In the genomic region with DNA sequence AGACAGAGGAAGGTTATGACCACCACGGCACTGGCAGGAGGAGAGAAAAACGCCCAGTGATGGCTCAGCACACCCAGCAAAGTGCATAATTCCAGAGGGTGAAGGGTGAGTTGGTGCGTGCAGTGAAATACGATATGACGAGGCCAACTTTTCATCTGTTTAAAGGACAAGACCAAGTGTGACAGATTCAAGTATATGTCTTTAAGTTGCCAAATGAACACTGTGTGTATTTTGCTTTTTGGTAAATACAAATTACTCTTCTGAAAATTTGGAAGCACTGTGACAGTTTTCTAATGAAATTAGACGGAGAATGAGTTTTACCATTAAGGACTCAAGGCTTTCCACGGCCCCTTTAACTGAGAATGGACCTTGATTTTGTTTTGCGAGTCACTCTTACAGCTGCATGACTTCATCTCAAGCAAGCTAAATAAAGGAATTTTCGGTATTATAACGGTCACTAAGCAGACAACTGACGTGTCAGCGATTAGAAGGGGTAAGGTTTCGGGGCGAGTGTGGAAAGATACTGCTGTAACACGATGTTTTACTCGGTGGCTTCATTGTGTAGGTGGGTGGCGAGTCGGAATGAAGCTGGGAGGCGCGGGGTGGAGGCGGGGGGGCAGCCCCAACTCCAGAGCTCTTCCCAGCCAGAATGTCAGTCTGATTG, we compare ENCODE assay signal across 12 cellular contexts. TPM values are rescaled to one million over a fixed set of nuclear protein-coding genes. Genes with fewer than 3 reads are reported as not detected.
A peak's percentile ranks its signal among the peaks of the same experiment; 100 is the strongest.
DNase-seq lines count a peak whose midpoint lies in the region; ATAC-seq and TF ChIP-seq lines count a peak whose summit lies in the region.
"Had no signal": no experiment of that assay in that cellular context is flagged by ENCODE, and none has a peak within 500 bp of the region (broad histone marks: within the 10 kb centered on the region; RNA-seq: fewer than 3 reads in every experiment).

No MANE protein-coding gene starts in this region.

- H3K9me3 Mint-ChIP-seq in neural progenitor cell, result peaks cover 49% of the 10 kb centered on the region
- no peaks in the 10 kb centered on the region for H3K9me3 Mint-ChIP-seq in naive thymus-derived CD8-positive, alpha-beta T cell

- peaks cover 21% of the 10 kb centered on the region for H3F3A ChIP-seq in neural progenitor cell (ENCODE audit: low read depth)

- ATAC-seq in right lobe of liver (no peak), GM18909 (IDR thresholded peaks at IDR 0.05; ENCODE audit: poor library complexity, unreplicated experiment) (no peak)
- ATAC-seq in naive thymus-derived CD8-positive, alpha-beta T cell, result no peak
- ATAC-seq: activated CD4-positive, CD25-positive, alpha-beta regulatory T cell treated with anti-CD3 and anti-CD28 coated beads, Interleukin-2, amount 50 U/mL, for 24 hours had no signal

- no peak overlapping the region for H3K4me3 Mint-ChIP-seq in neural progenitor cell
- no peak overlapping the region for H3K4me3 Mint-ChIP-seq in naive thymus-derived CD8-positive, alpha-beta T cell
- H3K4me3 Mint-ChIP-seq: IgD-negative memory B cell had no signal

- peaks cover 0 to 2% (median 0%) of the 10 kb centered on the region in 4 donors for H3K36me3 ChIP-seq in liver (ENCODE audit: control insufficient read depth in 4 of 4, insufficient read depth in 3 of 4, low read depth in 1 of 4, low read length in 3 of 4)
- H3K36me3 ChIP-seq in right lobe of liver, result no peaks in the 10 kb centered on the region
- H3K36me3 ChIP-seq in neural progenitor cell, result no peaks in the 10 kb centered on the region

- TF ChIP-seq CTCF in liver (IDR thresholded peaks at IDR 0.05; ENCODE audit: low read depth, low read length, missing input control) (no peak), right lobe of liver (IDR thresholded peaks at IDR 0.05) (no peak), fibroblast of pulmonary artery (IDR thresholded peaks at IDR 0.05; ENCODE audit: low read length, missing control alignments) (no peak), neural progenitor cell (IDR thresholded peaks at IDR 0.05) (no peak)

- H3K4me3 ChIP-seq in liver (ENCODE audit: low read depth in 1 of 3, low read length in 3 of 3) (no peak overlapping the region), right lobe of liver (no peak overlapping the region), fibroblast of pulmonary artery (replicated peaks; ENCODE audit: low read depth, low read length) (peak overlapping the region; percentile 18), neural progenitor cell (no peak overlapping the region)

- no peaks in the 10 kb centered on the region for H4K20me1 ChIP-seq in neural progenitor cell (ENCODE audit: low read depth)

- H3K27ac ChIP-seq in liver (ENCODE audit: low read depth in 1 of 2, low read length in 2 of 2) (peak overlapping the region; percentile 10 to 46), right lobe of liver (no peak overlapping the region), neural progenitor cell (peak overlapping the region; percentile 77)

- POLR2A ChIA-PET in naive thymus-derived CD8-positive, alpha-beta T cell (lab: Charles Lee), result no interaction called here

- H3K9ac ChIP-seq in liver (ENCODE audit: low read depth in 1 of 2, low read length in 2 of 2), result no peak overlapping the region
- no peak overlapping the region for H3K9ac ChIP-seq in neural progenitor cell

- WGBS in liver, result 79% methylated on average over 21 of the region's 21 CpGs
- 70% methylated on average over 21 of the region's 21 CpGs for WGBS in right lobe of liver (ENCODE audit: insufficient coverage, low coverage, low lambda C conversion rate, missing lambda C conversion rate)

- H2AFZ ChIP-seq in neural progenitor cell (replicated peaks), result no peak overlapping the region

- H3K27ac Mint-ChIP-seq in neural progenitor cell, result no peak overlapping the region
- H3K27ac Mint-ChIP-seq in naive thymus-derived CD8-positive, alpha-beta T cell, result no peak overlapping the region
- H3K27ac Mint-ChIP-seq: IgD-negative memory B cell had no signal

- H3K79me2 ChIP-seq in neural progenitor cell (ENCODE audit: low read depth), result peaks cover 62% of the 10 kb centered on the region

- H3K4me1 Mint-ChIP-seq in neural progenitor cell, result peaks cover 18% of the 10 kb centered on the region
- H3K4me1 Mint-ChIP-seq in naive thymus-derived CD8-positive, alpha-beta T cell, result peaks cover 0 to 2% (median 0%) of the 10 kb centered on the region in 4 donors
- H3K4me1 Mint-ChIP-seq: IgD-negative memory B cell had no signal

- TF ChIP-seq RAD21 in liver (IDR thresholded peaks at IDR 0.05), result no peak

- intact Hi-C loops in right lobe of liver (cut with DNase I), result no loop called here

- TF ChIP-seq POLR2A in right lobe of liver (IDR thresholded peaks at IDR 0.05), result no peak

- peaks cover 2% of the 10 kb centered on the region for H3K27me3 Mint-ChIP-seq in neural progenitor cell (ENCODE audit: insufficient read depth, low read depth)
- peaks cover 22 to 62% (median 28%) of the 10 kb centered on the region in 5 donors for H3K27me3 Mint-ChIP-seq in naive thymus-derived CD8-positive, alpha-beta T cell

- DNase-seq in right lobe of liver (no peak), fibroblast of pulmonary artery (ENCODE audit: low read depth) (peak; percentile 64), neural progenitor cell (ENCODE audit: low spot score) (peak; percentile 39), NCI-H1930 (lab: John Stamatoyannopoulos, UW) (no peak)
- DNase-seq in naive thymus-derived CD8-positive, alpha-beta T cell, result no peak
- no peak for DNase-seq in activated effector memory CD4-positive, alpha-beta T cell treated with anti-CD3 and anti-CD28 coated beads, Interleukin-2, amount 50 U/mL, for 16 hours
- DNase-seq: ACHN, DMS53 had no signal

- H3K36me3 Mint-ChIP-seq in neural progenitor cell, result peaks cover 80% of the 10 kb centered on the region
- no peaks in the 10 kb centered on the region for H3K36me3 Mint-ChIP-seq in naive thymus-derived CD8-positive, alpha-beta T cell

- H3K4me1 ChIP-seq in liver (ENCODE audit: control insufficient read depth in 4 of 4, insufficient read depth in 4 of 4, low read length in 3 of 4) (no peaks in the 10 kb centered on the region), right lobe of liver (no peaks in the 10 kb centered on the region), neural progenitor cell (peaks cover 41% of the 10 kb centered on the region)

- H3K4me2 ChIP-seq in neural progenitor cell, result peak overlapping the region; percentile 32

- no peaks in the 10 kb centered on the region for H3K9me3 ChIP-seq in liver (ENCODE audit: control insufficient read depth in 4 of 4, low read length in 3 of 4)
- no peaks in the 10 kb centered on the region for H3K9me3 ChIP-seq in right lobe of liver
- no peaks in the 10 kb centered on the region for H3K9me3 ChIP-seq in neural progenitor cell (ENCODE audit: low read depth)

- H3K27me3 ChIP-seq in liver (ENCODE audit: control insufficient read depth in 4 of 4, insufficient read depth in 4 of 4, low read length in 3 of 4), result peaks cover 0 to 5% (median 0%) of the 10 kb centered on the region in 4 donors
- no peaks in the 10 kb centered on the region for H3K27me3 ChIP-seq in right lobe of liver
- no peaks in the 10 kb centered on the region for H3K27me3 ChIP-seq in neural progenitor cell

TF ChIP-seq in liver, 16 proteins besides CTCF, POLR2A, EP300 and RAD21:
- TF ChIP-seq HNF4G (IDR thresholded peaks at IDR 0.05), result no peak
- TF ChIP-seq RXRA (IDR thresholded peaks at IDR 0.05), result no peak
- TF ChIP-seq, protein P1, sequence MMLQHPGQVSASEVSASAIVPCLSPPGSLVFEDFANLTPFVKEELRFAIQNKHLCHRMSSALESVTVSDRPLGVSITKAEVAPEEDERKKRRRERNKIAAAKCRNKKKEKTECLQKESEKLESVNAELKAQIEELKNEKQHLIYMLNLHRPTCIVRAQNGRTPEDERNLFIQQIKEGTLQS (IDR thresholded peaks at IDR 0.05), result no peak
- no peak for TF ChIP-seq JUND (IDR thresholded peaks at IDR 0.05)
- TF ChIP-seq, protein P2, sequence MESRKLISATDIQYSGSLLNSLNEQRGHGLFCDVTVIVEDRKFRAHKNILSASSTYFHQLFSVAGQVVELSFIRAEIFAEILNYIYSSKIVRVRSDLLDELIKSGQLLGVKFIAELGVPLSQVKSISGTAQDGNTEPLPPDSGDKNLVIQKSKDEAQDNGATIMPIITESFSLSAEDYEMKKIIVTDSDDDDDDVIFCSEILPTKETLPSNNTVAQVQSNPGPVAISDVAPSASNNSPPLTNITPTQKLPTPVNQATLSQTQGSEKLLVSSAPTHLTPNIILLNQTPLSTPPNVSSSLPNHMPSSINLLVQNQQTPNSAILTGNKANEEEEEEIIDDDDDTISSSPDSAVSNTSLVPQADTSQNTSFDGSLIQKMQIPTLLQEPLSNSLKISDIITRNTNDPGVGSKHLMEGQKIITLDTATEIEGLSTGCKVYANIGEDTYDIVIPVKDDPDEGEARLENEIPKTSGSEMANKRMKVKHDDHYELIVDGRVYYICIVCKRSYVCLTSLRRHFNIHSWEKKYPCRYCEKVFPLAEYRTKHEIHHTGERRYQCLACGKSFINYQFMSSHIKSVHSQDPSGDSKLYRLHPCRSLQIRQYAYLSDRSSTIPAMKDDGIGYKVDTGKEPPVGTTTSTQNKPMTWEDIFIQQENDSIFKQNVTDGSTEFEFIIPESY (IDR thresholded peaks at IDR 0.05), result no peak
- TF ChIP-seq HNF4A (conservative IDR thresholded peaks at IDR 0.05), result no peak
- no peak for TF ChIP-seq GABPA (IDR thresholded peaks at IDR 0.05 in 1 of 2, conservative IDR thresholded peaks at IDR 0.05 in 1 of 2)
- TF ChIP-seq, protein P3, sequence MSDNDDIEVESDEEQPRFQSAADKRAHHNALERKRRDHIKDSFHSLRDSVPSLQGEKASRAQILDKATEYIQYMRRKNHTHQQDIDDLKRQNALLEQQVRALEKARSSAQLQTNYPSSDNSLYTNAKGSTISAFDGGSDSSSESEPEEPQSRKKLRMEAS (IDR thresholded peaks at IDR 0.05), result no peak
- TF ChIP-seq EGR1 (IDR thresholded peaks at IDR 0.05; ENCODE audit: low read depth in 2 of 2), result no peak

RNA-seq across cellular contexts. Expression of a gene that starts 22.8 kb away (rescaled TPM):
- total RNA-seq in liver, result 10 to 100 TPM; 40.0 to 45.2 TPM
- 10 to 100 TPM in 1 of 2 donors, 1 to 10 TPM in 1; 8.0 to 40.7 TPM for polyA plus RNA-seq in liver
- 10 to 100 TPM in 5 of 6 experiments, 1 to 10 TPM in 1; 8.4 to 65.8 (median 42.5) TPM for total RNA-seq in right lobe of liver
- total RNA-seq in neural progenitor cell (ENCODE audit: low replicate concordance), result 73.6 and 139 TPM in 2 replicates
- total RNA-seq in naive thymus-derived CD8-positive, alpha-beta T cell, result not detected
- not detected for polyA plus RNA-seq in naive thymus-derived CD8-positive, alpha-beta T cell
- polyA plus RNA-seq: IgD-negative memory B cell had no signal

RNA-seq across cellular contexts. Expression of a gene that starts 23.0 kb away (rescaled TPM):
- 10 to 100 TPM; 41.0 to 68.5 TPM for total RNA-seq in liver
- 10 to 100 TPM in 1 of 2 donors, 1 to 10 TPM in 1; 5.0 to 34.7 TPM for polyA plus RNA-seq in liver
- total RNA-seq in right lobe of liver, result 10 to 100 TPM in 5 of 6 experiments, 1 to 10 TPM in 1; 8.0 to 89.8 (median 41.1) TPM
- 105 and 120 TPM in 2 replicates for total RNA-seq in neural progenitor cell (ENCODE audit: low replicate concordance)
- not detected for total RNA-seq in naive thymus-derived CD8-positive, alpha-beta T cell
- not detected for polyA plus RNA-seq in naive thymus-derived CD8-positive, alpha-beta T cell
- polyA plus RNA-seq: IgD-negative memory B cell had no signal

Comparison
In these comparisons a context has a peak if more than half of its experiments do, and no peak if none do; other contexts are left out.
1. H3K27ac ChIP-seq: peak in liver (2 of 2) and neural progenitor cell (single experiment); none in right lobe of liver (0 of 3).
2. DNase-seq: peak in fibroblast of pulmonary artery (single experiment) and neural progenitor cell (single experiment); none in right lobe of liver (0 of 3), NCI-H1930 (0 of 2), naive thymus-derived CD8-positive, alpha-beta T cell (0 of 10) and activated effector memory CD4-positive, alpha-beta T cell treated with anti-CD3 and anti-CD28 coated beads, Interleukin-2, amount 50 U/mL, for 16 hours (single experiment).
3. RNA of a gene that starts 22.8 kb away (total RNA-seq): 73.6 to 139 TPM in neural progenitor cell, 8.4 to 65.8 TPM in right lobe of liver and 40.0 to 45.2 TPM in liver; not detected in naive thymus-derived CD8-positive, alpha-beta T cell; every median in the first group is over 4 times any median in the second.
4. RNA of a gene that starts 23.0 kb away (total RNA-seq): 105 to 120 TPM in neural progenitor cell, 41.0 to 68.5 TPM in liver and 8.0 to 89.8 TPM in right lobe of liver; not detected in naive thymus-derived CD8-positive, alpha-beta T cell; every median in the first group is over 4 times any median in the second.